ENCODE assay signal across 8 cellular contexts in the genomic region with DNA sequence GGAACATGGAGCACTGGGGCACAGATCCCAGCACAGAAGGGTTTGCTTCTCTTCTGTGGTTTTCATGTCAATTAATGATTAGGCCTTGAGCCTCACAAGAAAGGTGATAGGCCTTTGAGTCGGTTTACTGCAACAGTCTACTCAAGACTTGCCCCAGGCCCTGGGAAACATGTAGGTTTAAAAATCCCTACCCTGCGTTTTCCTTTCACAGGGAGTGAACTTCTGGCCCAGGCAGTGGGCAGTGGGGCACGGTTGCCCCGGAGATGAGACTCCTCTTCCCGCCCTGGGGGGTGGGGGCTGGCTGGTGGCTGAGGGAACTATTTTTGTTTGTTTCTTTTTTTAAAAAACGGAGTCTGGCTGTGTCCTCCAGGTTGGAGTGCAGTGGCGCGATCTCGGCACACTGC. TPM values are rescaled to one million over a fixed set of nuclear protein-coding genes. Genes with fewer than 3 reads are reported as not detected.
A peak's percentile ranks its signal among the peaks of the same experiment; 100 is the strongest.
DNase-seq lines count a peak whose midpoint lies in the region; ATAC-seq and TF ChIP-seq lines count a peak whose summit lies in the region.

No MANE protein-coding gene starts in this region.

- POLR2A ChIA-PET in Panc1 (lab: Charles Lee), result interaction anchor here (0.5 to 0.6 kb wide), 2 partner anchors 14 to 53 kb away, joined by 6 to 7 read pairs; no protein-coding TSS in a partner anchor

- H3K36me3 Mint-ChIP-seq in progenitor cell of endocrine pancreas (ENCODE audit: insufficient read depth), result peaks cover 5% of the 10 kb centered on the region

- TF ChIP-seq CTCF in GM12864 (IDR thresholded peaks at IDR 0.05; ENCODE audit: low read depth, low read length, missing control alignments) (no peak), Panc1 (IDR thresholded peaks at IDR 0.05) (no peak), epithelial cell of proximal tubule (conservative IDR thresholded peaks at IDR 0.05; ENCODE audit: low read depth, low read length) (no peak), progenitor cell of endocrine pancreas (IDR thresholded peaks at IDR 0.05; ENCODE audit: unreplicated experiment) (no peak)

- H3K4me3 ChIP-seq in GM12864 (ENCODE audit: low read depth, low read length) (peak overlapping the region; percentile 13; the same call in 1 of the 2 replicates), Panc1 (ENCODE audit: low read depth in 2 of 2, low read length in 2 of 2) (peak overlapping the region; percentile 68 to 71), epithelial cell of proximal tubule (ENCODE audit: low read depth, low read length) (peak overlapping the region; percentile 92)

- no peaks in the 10 kb centered on the region for H3K9me3 Mint-ChIP-seq in progenitor cell of endocrine pancreas (ENCODE audit: low read depth)

- peaks cover 20% of the 10 kb centered on the region for H3K4me1 Mint-ChIP-seq in progenitor cell of endocrine pancreas (ENCODE audit: low read depth)

- H3K36me3 ChIP-seq in Panc1 (ENCODE audit: control insufficient read depth, insufficient read depth, low read length), result no peaks in the 10 kb centered on the region

- peak overlapping the region; percentile 48 for H3K27ac ChIP-seq in Panc1 (ENCODE audit: low read length)

- no peaks in the 10 kb centered on the region for H3K27me3 ChIP-seq in Panc1 (ENCODE audit: control insufficient read depth, insufficient read depth, low read length)

- peaks cover 27% of the 10 kb centered on the region for H3K27me3 Mint-ChIP-seq in progenitor cell of endocrine pancreas

- peak overlapping the region; percentile 85 for H3K27ac Mint-ChIP-seq in progenitor cell of endocrine pancreas

- DNase-seq in GM12864 (ENCODE audit: low read depth) (no peak), Panc1 (ENCODE audit: low read depth, low spot score) (no peak), epithelial cell of proximal tubule (ENCODE audit: low read depth) (peak; percentile 79), progenitor cell of endocrine pancreas (ENCODE audit: low spot score, unreplicated experiment) (no peak), NCI-H1417 (lab: John Stamatoyannopoulos, UW) (no peak)

- BruUV-seq in Panc1 (replicated peaks; lab: Mats Ljungman, UMichigan), result no TSS peak

- ATAC-seq in Panc1, result peak; percentile 3
- no peak for ATAC-seq in GM18517 (IDR thresholded peaks at IDR 0.05; ENCODE audit: unreplicated experiment)
- ATAC-seq in GM21515 (IDR thresholded peaks at IDR 0.05; ENCODE audit: unreplicated experiment), result no peak
- no peak for ATAC-seq in GM18520 (IDR thresholded peaks at IDR 0.05; ENCODE audit: unreplicated experiment)

- intact Hi-C loops in Panc1 (cut with micrococcal nuclease; ENCODE audit: unreplicated experiment), result no loop called here

- H3K4me1 ChIP-seq in Panc1 (ENCODE audit: control insufficient read depth, insufficient read depth, low read length), result peaks cover 4% of the 10 kb centered on the region

- H3K9me3 ChIP-seq in Panc1 (ENCODE audit: control insufficient read depth, insufficient read depth, low read depth, low read length), result no peaks in the 10 kb centered on the region

- CTCF ChIA-PET in Panc1 (lab: Charles Lee), result interaction anchor here (0.6 to 0.7 kb wide), 2 partner anchors 17 to 95 kb away, joined by 7 to 9 read pairs; no protein-coding TSS in a partner anchor

- H3K4me3 Mint-ChIP-seq in progenitor cell of endocrine pancreas (ENCODE audit: low read depth), result peak overlapping the region; percentile 84

- in situ Hi-C loops in Panc1 (cut with HindIII; ENCODE audit: low pct_unique_long_range_greater_than_20kb, low sequenced_read_pairs), result no loop called here

RNA-seq across cellular contexts. Expression of a gene that starts 0.6 kb away (rescaled TPM):
- total RNA-seq in Panc1 (2021; ENCODE audit: unreplicated experiment) (7.9 TPM), epithelial cell of proximal tubule (11.4 and 12.1 TPM in 2 replicates), progenitor cell of endocrine pancreas (32.5 and 35.8 TPM in 2 replicates)
- polyA plus RNA-seq in Panc1 (2012; ENCODE audit: insufficient read length), result 3.1 TPM

Comparison
In these comparisons a context has a peak if more than half of its experiments do, and no peak if none do; other contexts are left out.
1. H3K4me3 ChIP-seq: peak in every context shown above with its lines; median percentile 92 in epithelial cell of proximal tubule; 70 in Panc1; 13 in GM12864.